In the genomic region with DNA sequence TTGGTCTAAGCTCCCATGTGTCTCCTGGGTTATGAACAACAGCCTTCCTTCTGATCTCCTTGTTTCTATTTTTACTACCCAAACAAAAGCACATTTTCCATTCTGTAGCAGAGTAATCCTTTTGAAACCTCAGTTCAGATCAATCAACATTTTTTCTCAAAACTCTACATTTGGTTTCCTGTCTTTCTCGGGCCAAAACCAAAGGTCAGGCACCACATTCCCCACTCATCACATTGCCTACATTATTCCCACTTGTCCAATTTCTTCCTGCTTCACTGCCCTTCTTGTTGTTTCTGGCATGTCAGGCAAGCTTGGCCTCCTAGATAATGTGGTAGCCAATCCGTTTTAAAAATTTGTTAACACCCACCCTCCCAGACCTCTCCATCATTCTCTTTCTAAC, we compare ENCODE assay signal across 30 cellular contexts.
"Had no signal": no experiment of that assay in that cellular context is flagged by ENCODE, and none has a peak within 500 bp of the region (broad histone marks: within the 10 kb centered on the region; RNA-seq: fewer than 3 reads in every experiment).

No MANE protein-coding gene starts in this region.

- FAIRE-seq: TTC549 had no signal

- H3K4me2 ChIP-seq: hepatocyte had no signal

- H3K9ac ChIP-seq: parathyroid adenoma had no signal

- H3K4me3 ChIP-seq: breast epithelium, colonic mucosa, hepatocyte, left lung, lung, tibial artery had no signal

- H3K27me3 ChIP-seq: breast epithelium, colonic mucosa, hepatocyte, left lung, neutrophil, tibial artery had no signal

- H3K79me2 ChIP-seq: hepatocyte, parathyroid adenoma had no signal

- ATAC-seq: activated CD8-positive, alpha-beta memory T cell treated with anti-CD3 and anti-CD28 coated beads, Interleukin-2, amount 10 ng/mL, durations not matched to agents 7 days and 5 days; activated CD8-positive, alpha-beta T cell treated with anti-CD3 and anti-CD28 coated beads for 36 hours; left lung; naive thymus-derived CD8-positive, alpha-beta T cell; T-cell had no signal

- H2AFZ ChIP-seq: hepatocyte, parathyroid adenoma had no signal

- H3K36me3 ChIP-seq: breast epithelium, colonic mucosa, left lung, neutrophil, WERI-Rb-1 had no signal

- H3K4me1 ChIP-seq: breast epithelium, colonic mucosa, left lung, parathyroid adenoma had no signal

- DNase-seq: activated CD4-positive, alpha-beta T cell treated with anti-CD3 and anti-CD28 coated beads, Interleukin-2, amount 10 ng/mL, durations not matched to agents 7 days and 5 days; activated CD4-positive, CD25-positive, alpha-beta regulatory T cell treated with anti-CD3 and anti-CD28 coated beads, Interleukin-2, amount 50 U/mL, for 72 hours; activated CD8-positive, alpha-beta memory T cell treated with anti-CD3 and anti-CD28 coated beads, Interleukin-2, amount 10 ng/mL, durations not matched to agents 7 days and 5 days; activated CD8-positive, alpha-beta T cell treated with anti-CD3 and anti-CD28 coated beads for 36 hours; activated effector memory CD4-positive, alpha-beta T cell treated with anti-CD3 and anti-CD28 coated beads, Interleukin-2, amount 50 U/mL, for 16 hours; activated naive CD4-positive, alpha-beta T cell treated with anti-CD3 and anti-CD28 coated beads, Interleukin-2, amount 10 ng/mL, durations not matched to agents 7 days and 5 days; activated T-cell treated with anti-CD3 and anti-CD28 coated beads for 4 hours; anterior cingulate cortex; colonic mucosa; endodermal cell; foreskin melanocyte; glutamatergic neuron; immature natural killer cell; kidney glomerular epithelial cell; left lung; naive thymus-derived CD8-positive, alpha-beta T cell; retina; stimulated activated CD4-positive, alpha-beta T cell treated with anti-CD3 and anti-CD28 coated beads, Interleukin-2, amount 100 ng/mL, for 48 hours; stimulated activated naive CD4-positive, alpha-beta T cell treated with Interleukin-2 at 50 U/mL for 16 hours; substantia nigra; T-cell; tibial artery; WERI-Rb-1 had no signal

- H3K9me3 ChIP-seq: colonic mucosa, neutrophil had no signal

- H3K27ac ChIP-seq: breast epithelium, colonic mucosa, epithelial cell of prostate, hepatocyte, left lung, neutrophil, parathyroid adenoma, tibial artery, WERI-Rb-1 had no signal
